ENCODE assay signal across 1 cellular context in genomic region chr3:195181781-195182469, GRCh38.
TF ChIP-seq lines count a peak whose summit lies in the region.

No MANE protein-coding gene starts in this region.

TF ChIP-seq in K562, 482 proteins besides CTCF, POLR2A, EP300 and RAD21 (continued from another document):
- no peak for TF ChIP-seq MITF (IDR thresholded peaks at IDR 0.05)
- TF ChIP-seq HDAC8 (tag; IDR thresholded peaks at IDR 0.05) = no peak
- no peak for TF ChIP-seq ZNF561 (CRISPR knock-in tag; conservative IDR thresholded peaks at IDR 0.05)
- peak; percentile 39 for TF ChIP-seq KDM5B (IDR thresholded peaks at IDR 0.05; ENCODE audit: insufficient replicate concordance, low read depth, low read length)
- TF ChIP-seq KLF10 (CRISPR knock-in tag; IDR thresholded peaks at IDR 0.05) = no peak
- TF ChIP-seq MCM7 (IDR thresholded peaks at IDR 0.05) = no peak
- no peak for TF ChIP-seq MAFK (IDR thresholded peaks at IDR 0.05; ENCODE audit: low read length)
- TF ChIP-seq BRD4 (IDR thresholded peaks at IDR 0.05) = no peak
- TF ChIP-seq TEAD1 (CRISPR knock-in tag; IDR thresholded peaks at IDR 0.05) = no peak
- TF ChIP-seq JUNB (CRISPR knock-in tag; conservative IDR thresholded peaks at IDR 0.05) = no peak
- no peak for TF ChIP-seq ZNF436 (CRISPR knock-in tag; IDR thresholded peaks at IDR 0.05)
- no peak for TF ChIP-seq ZNF384 (IDR thresholded peaks at IDR 0.05; ENCODE audit: low read depth, low read length)
- no peak for TF ChIP-seq TARDBP (IDR thresholded peaks at IDR 0.05)
- TF ChIP-seq STAG1 (CRISPR knock-in tag; IDR thresholded peaks at IDR 0.05; ENCODE audit: borderline replicate concordance) = no peak
- no peak for TF ChIP-seq ZSCAN29 (IDR thresholded peaks at IDR 0.05)
- TF ChIP-seq HMBOX1 (IDR thresholded peaks at IDR 0.05) = peak; percentile 44; the same call in 1 of the 2 replicates
- 0 out of 2 replicates have a peak, but pooled peaks have one; percentile 17 for TF ChIP-seq LCOR (CRISPR knock-in tag; IDR thresholded peaks at IDR 0.05)
- peak; percentile 32 for TF ChIP-seq DACH1 (IDR thresholded peaks at IDR 0.05; ENCODE audit: partially characterized antibody)
- no peak for TF ChIP-seq TFAM (CRISPR knock-in tag; conservative IDR thresholded peaks at IDR 0.05)
- TF ChIP-seq SRSF9 (IDR thresholded peaks at IDR 0.05; ENCODE audit: borderline replicate concordance, low read depth, low read length) = no peak
- TF ChIP-seq ATF3 (IDR thresholded peaks at IDR 0.05) = 0 out of 2 replicates have a peak, but pooled peaks have one; percentile 20
- TF ChIP-seq ATF3 (CRISPR knock-in tag; conservative IDR thresholded peaks at IDR 0.05) = no peak
- no peak; the same call in 1 of the 2 replicates for TF ChIP-seq FOSL1 (tag; conservative IDR thresholded peaks at IDR 0.05)
- peak; percentile 57; the same call in 1 of the 2 replicates for TF ChIP-seq ZKSCAN8 (CRISPR knock-in tag; IDR thresholded peaks at IDR 0.05)
- TF ChIP-seq CXXC5 (CRISPR knock-in tag; IDR thresholded peaks at IDR 0.05) = peak; percentile 5; the same call in 1 of the 2 replicates
- peak; percentile 30; the same call in 1 of the 2 replicates for TF ChIP-seq AFF4 (CRISPR knock-in tag; IDR thresholded peaks at IDR 0.05)
- TF ChIP-seq SRF (CRISPR knock-in tag; IDR thresholded peaks at IDR 0.05) = peak; percentile 28 to 74; a peak in 1 of 4 replicates
- no peak for TF ChIP-seq THAP7 (CRISPR knock-in tag; IDR thresholded peaks at IDR 0.05)
- TF ChIP-seq NCOR1 (IDR thresholded peaks at IDR 0.05) = no peak
